Comparison of ENCODE assay signal across 8 cellular contexts in the genomic region with DNA sequence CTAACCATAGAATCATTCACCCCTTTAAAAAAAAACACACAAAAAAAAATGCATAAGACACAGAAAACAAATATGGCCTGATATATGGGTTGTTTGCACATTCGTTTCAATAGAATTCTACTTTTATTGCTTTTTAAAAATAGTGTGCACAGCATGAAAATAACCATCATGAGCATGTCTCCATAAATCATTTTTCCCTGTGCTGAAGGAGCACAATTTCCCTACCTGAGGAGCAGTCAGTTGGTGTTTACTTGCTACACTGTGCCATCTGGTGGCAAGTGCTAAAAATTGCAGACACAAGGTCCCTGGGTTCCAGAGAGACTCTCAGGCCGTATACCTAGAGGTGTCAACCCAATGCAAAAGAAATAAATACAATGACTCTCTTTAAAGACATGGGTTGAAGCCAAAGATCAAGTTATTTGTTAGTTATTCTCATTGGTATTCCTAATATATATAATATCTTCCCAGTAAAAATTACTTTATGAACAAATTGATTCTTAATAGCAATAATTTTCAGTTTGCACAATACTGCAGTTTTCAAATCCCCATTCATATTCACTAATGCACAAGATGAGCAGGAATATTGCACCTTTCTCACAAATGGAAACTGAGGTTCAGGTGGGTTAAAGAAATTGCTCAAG.
DNase-seq lines count a peak whose midpoint lies in the region; ATAC-seq and TF ChIP-seq lines count a peak whose summit lies in the region.

No MANE protein-coding gene starts in this region.

- intact Hi-C loops in Right ventricle myocardium inferior (cut with DNase I), result no loop called here

- H4K20me1 ChIP-seq in fibroblast of lung (ENCODE audit: control insufficient read depth, extremely low read depth, insufficient read depth, low read length), result no peaks in the 10 kb centered on the region

- ATAC-seq in Right ventricle myocardium inferior, result no peak
- peak; percentile 88 for ATAC-seq in GM21515 (IDR thresholded peaks at IDR 0.05; ENCODE audit: unreplicated experiment)

- peak; percentile 67 to 70 for DNase-seq in cardiac muscle cell (ENCODE audit: low read depth in 1 of 2, low spot score in 1 of 2)
- DNase-seq in Right ventricle myocardium inferior (ENCODE audit: missing footprints), result no peak
- DNase-seq in HT-29 (ENCODE audit: low spot score), result peak; percentile 71
- DNase-seq in SJSA1 (ENCODE audit: low read depth in 1 of 2, low spot score in 2 of 2), result peak; percentile 28 to 41
- DNase-seq in fibroblast of lung (ENCODE audit: low read depth in 2 of 2), result peak; percentile 58 to 74
- no peak for DNase-seq in retinal pigment epithelial cell (ENCODE audit: low read depth)
- no peak for DNase-seq in ureter (ENCODE audit: low spot score)

- H3K4me1 ChIP-seq in cardiac muscle cell (ENCODE audit: low read depth), result no peaks in the 10 kb centered on the region
- no peaks in the 10 kb centered on the region for H3K4me1 ChIP-seq in SJSA1 (replicated peaks)
- H3K4me1 ChIP-seq in fibroblast of lung (ENCODE audit: control insufficient read depth, extremely low read depth, insufficient read depth, low read length), result no peaks in the 10 kb centered on the region

- H3K27me3 ChIP-seq in cardiac muscle cell, result no peaks in the 10 kb centered on the region
- 0 out of 2 replicates have a peak, but pooled peaks cover 6% of the 10 kb centered on the region for H3K27me3 ChIP-seq in SJSA1 (replicated peaks)
- H3K27me3 ChIP-seq in fibroblast of lung (ENCODE audit: control insufficient read depth, insufficient read depth, low read length), result no peaks in the 10 kb centered on the region

- H3K27ac ChIP-seq in cardiac muscle cell (no peak overlapping the region), SJSA1 (no peak overlapping the region), fibroblast of lung (ENCODE audit: insufficient read depth, low read length) (no peak overlapping the region)

- H3K9ac ChIP-seq in fibroblast of lung (ENCODE audit: insufficient read depth, low read length), result no peak overlapping the region

- no peak overlapping the region for H3K4me3 ChIP-seq in cardiac muscle cell
- no peak overlapping the region for H3K4me3 ChIP-seq in SJSA1
- H3K4me3 ChIP-seq in fibroblast of lung (replicated peaks in 1 of 4; ENCODE audit: control extremely low read depth in 1 of 4, insufficient read depth in 1 of 4, low read depth in 3 of 4, low read length in 4 of 4), result no peak overlapping the region
- no peak overlapping the region for H3K4me3 ChIP-seq in retinal pigment epithelial cell (ENCODE audit: low read length)

- no peak overlapping the region for H3K4me2 ChIP-seq in fibroblast of lung (ENCODE audit: extremely low read depth, insufficient read depth, low read length)

- TF ChIP-seq CTCF in cardiac muscle cell (IDR thresholded peaks at IDR 0.05; ENCODE audit: low read depth, low read length) (peak; percentile 69), fibroblast of lung (conservative IDR thresholded peaks at IDR 0.05 in 1 of 2, IDR thresholded peaks at IDR 0.05 in 1 of 2; ENCODE audit: low read depth in 1 of 2, low read length in 2 of 2) (peak; percentile 81 to 84), retinal pigment epithelial cell (conservative IDR thresholded peaks at IDR 0.05; ENCODE audit: low read depth, low read length) (peak; percentile 73)

- H2AFZ ChIP-seq in fibroblast of lung (ENCODE audit: low read length), result no peak overlapping the region

- H3K79me2 ChIP-seq in fibroblast of lung (ENCODE audit: control insufficient read depth, insufficient read depth, low read length), result no peaks in the 10 kb centered on the region

- H3K36me3 ChIP-seq in cardiac muscle cell (no peaks in the 10 kb centered on the region), SJSA1 (no peaks in the 10 kb centered on the region), fibroblast of lung (ENCODE audit: control insufficient read depth, insufficient read depth, low read length) (no peaks in the 10 kb centered on the region)

- H3K9me3 ChIP-seq in cardiac muscle cell (ENCODE audit: low read depth) (no peaks in the 10 kb centered on the region), SJSA1 (replicated peaks) (no peaks in the 10 kb centered on the region), fibroblast of lung (ENCODE audit: control insufficient read depth, insufficient read depth, low read depth, low read length) (no peaks in the 10 kb centered on the region)

Comparison
In these comparisons a context has a peak if more than half of its experiments do, and no peak if none do; other contexts are left out.
1. DNase-seq: peak in cardiac muscle cell (2 of 2), HT-29 (single experiment), SJSA1 (2 of 2) and fibroblast of lung (2 of 2); none in Right ventricle myocardium inferior (single experiment), retinal pigment epithelial cell (single experiment) and ureter (single experiment).
2. Peak in every context shown above with its lines, with median percentiles within 50 percentile points of each other: CTCF ChIP-seq.